1 cellular context compared by ENCODE assay signal in the genomic region with DNA sequence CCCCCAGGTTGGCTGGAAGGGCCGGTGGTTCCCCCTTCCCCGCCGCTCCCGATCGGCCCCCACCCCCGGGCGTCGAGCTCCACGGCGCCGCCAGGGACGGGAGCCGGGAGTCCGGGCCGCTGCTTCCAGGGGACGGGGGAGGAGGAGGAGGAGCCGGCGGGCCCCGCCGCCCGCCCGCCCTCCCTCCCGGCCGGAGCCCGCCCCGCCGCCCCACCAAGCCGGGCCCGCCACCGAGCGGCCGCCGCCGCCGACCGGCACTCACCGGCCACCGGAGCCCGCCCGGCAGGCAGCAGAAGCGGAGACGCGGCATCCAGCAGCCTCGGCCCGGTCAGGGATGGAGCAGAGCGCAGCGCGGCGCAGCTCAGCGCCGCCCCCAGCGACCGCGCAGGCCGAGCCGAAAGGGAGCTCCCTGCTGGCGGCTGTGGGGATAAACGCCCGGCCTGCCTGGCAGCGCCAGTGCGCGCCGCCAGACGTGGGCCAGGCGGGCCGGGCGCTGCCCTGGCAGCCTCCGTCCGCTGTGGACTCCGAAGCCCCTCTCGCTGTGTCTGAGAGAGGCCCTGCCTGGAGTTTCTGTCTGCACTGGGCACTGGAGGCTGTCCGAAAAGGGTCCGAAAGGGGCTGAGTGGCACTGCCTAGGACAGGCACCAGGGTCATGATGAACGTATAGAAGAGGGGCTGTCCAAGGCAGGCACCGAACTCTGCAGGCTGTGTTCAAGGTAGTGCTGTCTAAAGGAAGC.
A peak's percentile ranks its signal among the peaks of the same experiment; 100 is the strongest.
TF ChIP-seq lines count a peak whose summit lies in the region.

TSS of gene MYO18A (minus strand) at position 348 of the 737 bp plus-strand sequence. CDS start 13,458 bp downstream, outside the sequence.

TF ChIP-seq in HepG2, 621 proteins besides CTCF, POLR2A, EP300 and RAD21 (continued from another document and continues in another):
- TF ChIP-seq THAP8 (CRISPR knock-in tag; IDR thresholded peaks at IDR 0.05; ENCODE audit: borderline replicate concordance): no peak
- 0 out of 2 replicates have a peak, but pooled peaks have one; percentile 53 for TF ChIP-seq ZNF414 (CRISPR knock-in tag; IDR thresholded peaks at IDR 0.05)
- no peak for TF ChIP-seq ZBTB42 (CRISPR knock-in tag; IDR thresholded peaks at IDR 0.05)
- no peak for TF ChIP-seq KAT8 (CRISPR knock-in tag; IDR thresholded peaks at IDR 0.05)
- no peak for TF ChIP-seq KLF9 (CRISPR knock-in tag; IDR thresholded peaks at IDR 0.05; ENCODE audit: low read depth)
- TF ChIP-seq, protein P1, sequence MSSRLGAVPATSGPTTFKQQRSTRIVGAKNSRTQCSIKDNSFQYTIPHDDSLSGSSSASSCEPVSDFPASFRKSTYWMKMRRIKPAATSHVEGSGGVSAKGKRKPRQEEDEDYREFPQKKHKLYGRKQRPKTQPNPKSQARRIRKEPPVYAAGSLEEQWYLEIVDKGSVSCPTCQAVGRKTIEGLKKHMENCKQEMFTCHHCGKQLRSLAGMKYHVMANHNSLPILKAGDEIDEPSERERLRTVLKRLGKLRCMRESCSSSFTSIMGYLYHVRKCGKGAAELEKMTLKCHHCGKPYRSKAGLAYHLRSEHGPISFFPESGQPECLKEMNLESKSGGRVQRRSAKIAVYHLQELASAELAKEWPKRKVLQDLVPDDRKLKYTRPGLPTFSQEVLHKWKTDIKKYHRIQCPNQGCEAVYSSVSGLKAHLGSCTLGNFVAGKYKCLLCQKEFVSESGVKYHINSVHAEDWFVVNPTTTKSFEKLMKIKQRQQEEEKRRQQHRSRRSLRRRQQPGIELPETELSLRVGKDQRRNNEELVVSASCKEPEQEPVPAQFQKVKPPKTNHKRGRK (CRISPR knock-in tag; IDR thresholded peaks at IDR 0.05): no peak
- peak; percentile 62; the same call in 1 of the 2 replicates for TF ChIP-seq FIP1L1 (IDR thresholded peaks at IDR 0.05; ENCODE audit: borderline replicate concordance, insufficient read depth, low read depth, low read length)
- TF ChIP-seq PHF5A (CRISPR knock-in tag; IDR thresholded peaks at IDR 0.05; ENCODE audit: low read depth, unreplicated experiment): no peak
- TF ChIP-seq CHCHD3 (CRISPR knock-in tag; IDR thresholded peaks at IDR 0.05): no peak
- peak; percentile 26; the same call in 1 of the 2 replicates for TF ChIP-seq PHF8 (CRISPR knock-in tag; IDR thresholded peaks at IDR 0.05)
- TF ChIP-seq, protein P2, sequence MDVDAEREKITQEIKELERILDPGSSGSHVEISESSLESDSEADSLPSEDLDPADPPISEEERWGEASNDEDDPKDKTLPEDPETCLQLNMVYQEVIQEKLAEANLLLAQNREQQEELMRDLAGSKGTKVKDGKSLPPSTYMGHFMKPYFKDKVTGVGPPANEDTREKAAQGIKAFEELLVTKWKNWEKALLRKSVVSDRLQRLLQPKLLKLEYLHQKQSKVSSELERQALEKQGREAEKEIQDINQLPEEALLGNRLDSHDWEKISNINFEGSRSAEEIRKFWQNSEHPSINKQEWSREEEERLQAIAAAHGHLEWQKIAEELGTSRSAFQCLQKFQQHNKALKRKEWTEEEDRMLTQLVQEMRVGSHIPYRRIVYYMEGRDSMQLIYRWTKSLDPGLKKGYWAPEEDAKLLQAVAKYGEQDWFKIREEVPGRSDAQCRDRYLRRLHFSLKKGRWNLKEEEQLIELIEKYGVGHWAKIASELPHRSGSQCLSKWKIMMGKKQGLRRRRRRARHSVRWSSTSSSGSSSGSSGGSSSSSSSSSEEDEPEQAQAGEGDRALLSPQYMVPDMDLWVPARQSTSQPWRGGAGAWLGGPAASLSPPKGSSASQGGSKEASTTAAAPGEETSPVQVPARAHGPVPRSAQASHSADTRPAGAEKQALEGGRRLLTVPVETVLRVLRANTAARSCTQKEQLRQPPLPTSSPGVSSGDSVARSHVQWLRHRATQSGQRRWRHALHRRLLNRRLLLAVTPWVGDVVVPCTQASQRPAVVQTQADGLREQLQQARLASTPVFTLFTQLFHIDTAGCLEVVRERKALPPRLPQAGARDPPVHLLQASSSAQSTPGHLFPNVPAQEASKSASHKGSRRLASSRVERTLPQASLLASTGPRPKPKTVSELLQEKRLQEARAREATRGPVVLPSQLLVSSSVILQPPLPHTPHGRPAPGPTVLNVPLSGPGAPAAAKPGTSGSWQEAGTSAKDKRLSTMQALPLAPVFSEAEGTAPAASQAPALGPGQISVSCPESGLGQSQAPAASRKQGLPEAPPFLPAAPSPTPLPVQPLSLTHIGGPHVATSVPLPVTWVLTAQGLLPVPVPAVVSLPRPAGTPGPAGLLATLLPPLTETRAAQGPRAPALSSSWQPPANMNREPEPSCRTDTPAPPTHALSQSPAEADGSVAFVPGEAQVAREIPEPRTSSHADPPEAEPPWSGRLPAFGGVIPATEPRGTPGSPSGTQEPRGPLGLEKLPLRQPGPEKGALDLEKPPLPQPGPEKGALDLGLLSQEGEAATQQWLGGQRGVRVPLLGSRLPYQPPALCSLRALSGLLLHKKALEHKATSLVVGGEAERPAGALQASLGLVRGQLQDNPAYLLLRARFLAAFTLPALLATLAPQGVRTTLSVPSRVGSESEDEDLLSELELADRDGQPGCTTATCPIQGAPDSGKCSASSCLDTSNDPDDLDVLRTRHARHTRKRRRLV (CRISPR knock-in tag; IDR thresholded peaks at IDR 0.05): no peak
- TF ChIP-seq SRF (IDR thresholded peaks at IDR 0.05; ENCODE audit: low read depth, low read length): no peak
- 0 out of 2 replicates have a peak, but pooled peaks have one; percentile 25 for TF ChIP-seq KDM3A (CRISPR knock-in tag; IDR thresholded peaks at IDR 0.05; ENCODE audit: low read depth)
- TF ChIP-seq DPF2 (CRISPR knock-in tag; IDR thresholded peaks at IDR 0.05; ENCODE audit: borderline replicate concordance, low read depth): no peak
- TF ChIP-seq, protein P3, sequence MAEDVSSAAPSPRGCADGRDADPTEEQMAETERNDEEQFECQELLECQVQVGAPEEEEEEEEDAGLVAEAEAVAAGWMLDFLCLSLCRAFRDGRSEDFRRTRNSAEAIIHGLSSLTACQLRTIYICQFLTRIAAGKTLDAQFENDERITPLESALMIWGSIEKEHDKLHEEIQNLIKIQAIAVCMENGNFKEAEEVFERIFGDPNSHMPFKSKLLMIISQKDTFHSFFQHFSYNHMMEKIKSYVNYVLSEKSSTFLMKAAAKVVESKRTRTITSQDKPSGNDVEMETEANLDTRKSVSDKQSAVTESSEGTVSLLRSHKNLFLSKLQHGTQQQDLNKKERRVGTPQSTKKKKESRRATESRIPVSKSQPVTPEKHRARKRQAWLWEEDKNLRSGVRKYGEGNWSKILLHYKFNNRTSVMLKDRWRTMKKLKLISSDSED (CRISPR knock-in tag; IDR thresholded peaks at IDR 0.05): no peak
- no peak for TF ChIP-seq ZMAT5 (CRISPR knock-in tag; IDR thresholded peaks at IDR 0.05; ENCODE audit: borderline replicate concordance, low read depth)
- peak; percentile 66 for TF ChIP-seq YY1 (IDR thresholded peaks at IDR 0.05; ENCODE audit: insufficient read depth, insufficient replicate concordance, low read depth, low read length)
- no peak for TF ChIP-seq KLF16 (CRISPR knock-in tag; IDR thresholded peaks at IDR 0.05)
- TF ChIP-seq, protein P4, sequence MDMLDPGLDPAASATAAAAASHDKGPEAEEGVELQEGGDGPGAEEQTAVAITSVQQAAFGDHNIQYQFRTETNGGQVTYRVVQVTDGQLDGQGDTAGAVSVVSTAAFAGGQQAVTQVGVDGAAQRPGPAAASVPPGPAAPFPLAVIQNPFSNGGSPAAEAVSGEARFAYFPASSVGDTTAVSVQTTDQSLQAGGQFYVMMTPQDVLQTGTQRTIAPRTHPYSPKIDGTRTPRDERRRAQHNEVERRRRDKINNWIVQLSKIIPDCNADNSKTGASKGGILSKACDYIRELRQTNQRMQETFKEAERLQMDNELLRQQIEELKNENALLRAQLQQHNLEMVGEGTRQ (IDR thresholded peaks at IDR 0.05; ENCODE audit: low read depth, low read length): no peak
- TF ChIP-seq, protein P4 (CRISPR knock-in tag; IDR thresholded peaks at IDR 0.05; ENCODE audit: borderline replicate concordance): no peak
- peak; percentile 84 for TF ChIP-seq HNRNPL (IDR thresholded peaks at IDR 0.05; ENCODE audit: low read depth, low read length)
- TF ChIP-seq, protein P5, sequence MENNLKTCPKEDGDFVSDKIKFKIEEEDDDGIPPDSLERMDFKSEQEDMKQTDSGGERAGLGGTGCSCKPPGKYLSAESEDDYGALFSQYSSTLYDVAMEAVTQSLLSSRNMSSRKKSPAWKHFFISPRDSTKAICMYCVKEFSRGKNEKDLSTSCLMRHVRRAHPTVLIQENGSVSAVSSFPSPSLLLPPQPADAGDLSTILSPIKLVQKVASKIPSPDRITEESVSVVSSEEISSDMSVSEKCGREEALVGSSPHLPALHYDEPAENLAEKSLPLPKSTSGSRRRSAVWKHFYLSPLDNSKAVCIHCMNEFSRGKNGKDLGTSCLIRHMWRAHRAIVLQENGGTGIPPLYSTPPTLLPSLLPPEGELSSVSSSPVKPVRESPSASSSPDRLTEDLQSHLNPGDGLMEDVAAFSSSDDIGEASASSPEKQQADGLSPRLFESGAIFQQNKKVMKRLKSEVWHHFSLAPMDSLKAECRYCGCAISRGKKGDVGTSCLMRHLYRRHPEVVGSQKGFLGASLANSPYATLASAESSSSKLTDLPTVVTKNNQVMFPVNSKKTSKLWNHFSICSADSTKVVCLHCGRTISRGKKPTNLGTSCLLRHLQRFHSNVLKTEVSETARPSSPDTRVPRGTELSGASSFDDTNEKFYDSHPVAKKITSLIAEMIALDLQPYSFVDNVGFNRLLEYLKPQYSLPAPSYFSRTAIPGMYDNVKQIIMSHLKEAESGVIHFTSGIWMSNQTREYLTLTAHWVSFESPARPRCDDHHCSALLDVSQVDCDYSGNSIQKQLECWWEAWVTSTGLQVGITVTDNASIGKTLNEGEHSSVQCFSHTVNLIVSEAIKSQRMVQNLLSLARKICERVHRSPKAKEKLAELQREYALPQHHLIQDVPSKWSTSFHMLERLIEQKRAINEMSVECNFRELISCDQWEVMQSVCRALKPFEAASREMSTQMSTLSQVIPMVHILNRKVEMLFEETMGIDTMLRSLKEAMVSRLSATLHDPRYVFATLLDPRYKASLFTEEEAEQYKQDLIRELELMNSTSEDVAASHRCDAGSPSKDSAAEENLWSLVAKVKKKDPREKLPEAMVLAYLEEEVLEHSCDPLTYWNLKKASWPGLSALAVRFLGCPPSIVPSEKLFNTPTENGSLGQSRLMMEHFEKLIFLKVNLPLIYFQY (CRISPR knock-in tag; IDR thresholded peaks at IDR 0.05; ENCODE audit: borderline replicate concordance): no peak
- no peak for TF ChIP-seq SOX6 (IDR thresholded peaks at IDR 0.05)
- TF ChIP-seq SOX6 (CRISPR knock-in tag; IDR thresholded peaks at IDR 0.05): no peak
- no peak for TF ChIP-seq ZNF367 (CRISPR knock-in tag; IDR thresholded peaks at IDR 0.05; ENCODE audit: borderline replicate concordance)
- no peak for TF ChIP-seq CBFB (CRISPR knock-in tag; IDR thresholded peaks at IDR 0.05)
- 0 out of 2 replicates have a peak, but pooled peaks have one; percentile 50 for TF ChIP-seq ARNTL (CRISPR knock-in tag; IDR thresholded peaks at IDR 0.05)
- TF ChIP-seq BRCA1 (CRISPR knock-in tag; IDR thresholded peaks at IDR 0.05): no peak
- TF ChIP-seq FOXK1 (CRISPR knock-in tag; IDR thresholded peaks at IDR 0.05; ENCODE audit: borderline replicate concordance, low read depth): no peak
- TF ChIP-seq ZBTB7B (CRISPR knock-in tag; IDR thresholded peaks at IDR 0.05): no peak
- TF ChIP-seq HMGA1 (CRISPR knock-in tag; conservative IDR thresholded peaks at IDR 0.05): no peak
- peak; percentile 67; the same call in 1 of the 2 replicates for TF ChIP-seq ZNF556 (CRISPR knock-in tag; IDR thresholded peaks at IDR 0.05; ENCODE audit: borderline replicate concordance)
- peak; percentile 77 for TF ChIP-seq ZNF687 (CRISPR knock-in tag; IDR thresholded peaks at IDR 0.05)
- no peak for TF ChIP-seq ZKSCAN5 (CRISPR knock-in tag; IDR thresholded peaks at IDR 0.05)
- no peak for TF ChIP-seq SMARCE1 (IDR thresholded peaks at IDR 0.05; ENCODE audit: borderline replicate concordance)
- no peak for TF ChIP-seq RFX5 (IDR thresholded peaks at IDR 0.05; ENCODE audit: low read depth, low read length)
- TF ChIP-seq ZC3H4 (CRISPR knock-in tag; IDR thresholded peaks at IDR 0.05; ENCODE audit: borderline replicate concordance): no peak
